9 cellular contexts compared by ENCODE assay signal in genomic region chr9:114082736-114083412, GRCh38. TPM values are rescaled to one million over a fixed set of nuclear protein-coding genes. Genes with fewer than 3 reads are reported as not detected.
DNase-seq lines count a peak whose midpoint lies in the region; ATAC-seq, FAIRE-seq and TF ChIP-seq lines count a peak whose summit lies in the region.
"Not testable (repeated sequence)": the region's sequence is repeated elsewhere in the genome, so short reads cannot be mapped to it uniquely, and the experiment has no call there.
"Had no signal": no experiment of that assay in that cellular context is flagged by ENCODE, and none has a peak within 500 bp of the region (broad histone marks: within the 10 kb centered on the region; RNA-seq: fewer than 3 reads in every experiment).

No MANE protein-coding gene starts in this region.

- not testable (repeated sequence) for H3K4me3 Mint-ChIP-seq in Calu3 (ENCODE audit: low read depth, unreplicated experiment); endothelial cell (ENCODE audit: unreplicated experiment)

- H3K4me1 ChIP-seq in HepG2 (ENCODE audit: insufficient read depth, low read length) = peaks cover 80% of the 10 kb centered on the region
- H3K4me1 ChIP-seq in upper lobe of right lung = not testable (repeated sequence)

- TF ChIP-seq EP300 in HepG2 (IDR thresholded peaks at IDR 0.05; ENCODE audit: low read depth in 2 of 2, low read length in 2 of 2); HepG2 (CRISPR knock-in tag; IDR thresholded peaks at IDR 0.05; ENCODE audit: borderline replicate concordance); neural cell (conservative IDR thresholded peaks at IDR 0.05; ENCODE audit: poor library complexity, severe bottlenecking): not testable (repeated sequence)

- TF ChIP-seq CTCF in 22Rv1 (IDR thresholded peaks at IDR 0.05) = peak; percentile 63
- not testable (repeated sequence) for TF ChIP-seq CTCF in Calu3 (IDR thresholded peaks at IDR 0.05; ENCODE audit: unreplicated experiment); WERI-Rb-1 (IDR thresholded peaks at IDR 0.05; ENCODE audit: low read depth, low read length); HepG2 (CRISPR knock-in tag; IDR thresholded peaks at IDR 0.05); neural cell (IDR thresholded peaks at IDR 0.05; ENCODE audit: poor library complexity, severe bottlenecking); upper lobe of right lung (IDR thresholded peaks at IDR 0.05)
- TF ChIP-seq CTCF in endothelial cell (IDR thresholded peaks at IDR 0.05; ENCODE audit: unreplicated experiment) = peak; percentile 62

- BruUV-seq in Calu3 (replicated peaks; lab: Mats Ljungman, UMichigan); HepG2 (replicated peaks; lab: Mats Ljungman, UMichigan): not testable (repeated sequence)

- H3F3A ChIP-seq in neural cell (ENCODE audit: insufficient read depth, low read length, poor library complexity, severe bottlenecking) = not testable (repeated sequence)

- not testable (repeated sequence) for FAIRE-seq in HepG2 (lab: Jason Lieb, UNC)

- H3K4me1 Mint-ChIP-seq in Calu3 (ENCODE audit: low read depth, unreplicated experiment) = peaks cover 34% of the 10 kb centered on the region
- H3K4me1 Mint-ChIP-seq in endothelial cell (ENCODE audit: unreplicated experiment) = not testable (repeated sequence)

- intact Hi-C loops in Calu3 (cut with micrococcal nuclease; ENCODE audit: unreplicated experiment) = loop anchor here (2.0 kb wide), 2 partner anchors 72 to 208 kb away; partner anchors contain the start of gene COL27A1
- intact Hi-C loops in HepG2 (cut with micrococcal nuclease; ENCODE audit: unreplicated experiment) = loop anchor here (1.0 to 5.0 kb wide), 5 partner anchors 25 to 208 kb away; partner anchors contain the start of gene COL27A1
- intact Hi-C loops in upper lobe of right lung (cut with DNase I) = not testable (repeated sequence)

- DNase-seq in Calu3; endothelial cell (ENCODE audit: low spot score); HepG2 (ENCODE audit: low spot score): not testable (repeated sequence)
- peak; percentile 52 for DNase-seq in NCI-H82 treated with DMSO at 0.1 percent for 48 hours (lab: John Stamatoyannopoulos, UW; ENCODE audit: unreplicated experiment)
- DNase-seq in WERI-Rb-1 = peak; percentile 80
- peak; percentile 38 for DNase-seq in upper lobe of right lung

- peak overlapping the region; percentile 44 for H3K27ac Mint-ChIP-seq in Calu3 (ENCODE audit: unreplicated experiment)
- H3K27ac Mint-ChIP-seq in endothelial cell (ENCODE audit: unreplicated experiment) = not testable (repeated sequence)

- H3K27me3 Mint-ChIP-seq in Calu3 (ENCODE audit: unreplicated experiment); endothelial cell (ENCODE audit: unreplicated experiment): not testable (repeated sequence)

- in situ Hi-C loops in HepG2 (cut with HindIII; ENCODE audit: extremely low pct_ligation_motif_present, low pct_unique_long_range_greater_than_20kb) = not testable (repeated sequence)

- not testable (repeated sequence) for H3K36me3 ChIP-seq in WERI-Rb-1; HepG2 (replicated peaks in 1 of 2; ENCODE audit: control insufficient read depth in 1 of 2, insufficient read depth in 2 of 2, low read length in 2 of 2); neural cell (ENCODE audit: insufficient read depth, low read length); upper lobe of right lung

- TF ChIP-seq RAD21 in HepG2 (CRISPR knock-in tag; IDR thresholded peaks at IDR 0.05); neural cell (conservative IDR thresholded peaks at IDR 0.05): not testable (repeated sequence)

- H3K4me3 ChIP-seq in WERI-Rb-1 (ENCODE audit: low read depth, low read length) = peak overlapping the region; percentile 12; the same call in 1 of the 2 replicates
- H3K4me3 ChIP-seq in HepG2 (replicated peaks in 1 of 3; ENCODE audit: insufficient read depth in 1 of 3, low read depth in 2 of 3, low read length in 3 of 3); neural cell (ENCODE audit: low read length); upper lobe of right lung: not testable (repeated sequence)

- not testable (repeated sequence) for TF ChIP-seq POLR2A in HepG2 (IDR thresholded peaks at IDR 0.05; ENCODE audit: insufficient read depth in 1 of 2, low read depth in 2 of 2, low read length in 2 of 2)

- H2AFZ ChIP-seq in HepG2 (ENCODE audit: low read length); neural cell (ENCODE audit: low read depth, low read length): not testable (repeated sequence)

- 60% methylated on average over 12 of the region's 13 CpGs for WGBS in HepG2 (ENCODE audit: low lambda C conversion rate)

- H3K9ac ChIP-seq in HepG2 (ENCODE audit: insufficient read depth, low read depth, low read length) = peak overlapping the region; percentile 84; the same call in 1 of the 2 replicates
- not testable (repeated sequence) for H3K9ac ChIP-seq in neural cell (ENCODE audit: low read length)

- not testable (repeated sequence) for H3K9me2 ChIP-seq in neural cell (ENCODE audit: insufficient read depth, low read length)

- CTCF ChIA-PET in Calu3 (lab: Charles Lee) = interaction anchor here (0.6 to 2.8 kb wide), 14 partner anchors 11 to 345 kb away, joined by 3 to 24 read pairs (median 5); partner anchors contain the start of genes COL27A1 and KIF12
- CTCF ChIA-PET in HepG2 (lab: Yijun Ruan, JAX; ENCODE audit: low intra/inter-chr PET ratio, low total read pairs) = interaction anchor here (1.8 to 2.2 kb wide), 3 partner anchors 25 to 208 kb away, joined by 6 to 18 read pairs (median 14); no protein-coding TSS in a partner anchor

- not testable (repeated sequence) for H3K9me3 ChIP-seq in WERI-Rb-1 (ENCODE audit: severe bottlenecking); HepG2 (ENCODE audit: low read length); neural cell (ENCODE audit: low read length); upper lobe of right lung

- peaks cover 27% of the 10 kb centered on the region for H3K36me3 Mint-ChIP-seq in Calu3 (ENCODE audit: insufficient read depth, unreplicated experiment)
- not testable (repeated sequence) for H3K36me3 Mint-ChIP-seq in endothelial cell (ENCODE audit: low read depth, unreplicated experiment)

- not testable (repeated sequence) for H4K20me1 ChIP-seq in HepG2 (ENCODE audit: insufficient read depth, low read length); neural cell (ENCODE audit: insufficient read depth)

- ATAC-seq in HepG2, upper lobe of right lung: not testable (repeated sequence)

- H3K9me3 Mint-ChIP-seq in Calu3 (ENCODE audit: low read depth, unreplicated experiment); endothelial cell (ENCODE audit: unreplicated experiment): not testable (repeated sequence)

- POLR2A ChIA-PET in HepG2 (lab: Yijun Ruan, JAX) = interaction anchor here (0.7 to 7.4 kb wide), 32 partner anchors 9 to 246 kb away, joined by 3 to 75 read pairs (median 5); partner anchors contain the start of genes COL27A1 and KIF12

- H3K27ac ChIP-seq in 22Rv1 = peak overlapping the region; percentile 100
- peak overlapping the region; percentile 91 for H3K27ac ChIP-seq in WERI-Rb-1
- peak overlapping the region; percentile 98 for H3K27ac ChIP-seq in HepG2 (ENCODE audit: extremely low read length, insufficient read depth, low read length)
- H3K27ac ChIP-seq in neural cell (ENCODE audit: low read length); upper lobe of right lung: not testable (repeated sequence)

- H3K4me2 ChIP-seq in HepG2 (ENCODE audit: low read depth, low read length) = peak overlapping the region; percentile 83
- not testable (repeated sequence) for H3K4me2 ChIP-seq in neural cell (ENCODE audit: low read length)

- not testable (repeated sequence) for H3K27me3 ChIP-seq in WERI-Rb-1 (ENCODE audit: insufficient read depth, low read depth, severe bottlenecking); HepG2 (ENCODE audit: control insufficient read depth in 1 of 2, insufficient read depth in 2 of 2, low read length in 2 of 2); neural cell (ENCODE audit: insufficient read depth, low read depth, low read length); upper lobe of right lung

- peaks cover 13% of the 10 kb centered on the region for H3K79me2 ChIP-seq in HepG2 (ENCODE audit: insufficient read depth, low read length)
- not testable (repeated sequence) for H3K79me2 ChIP-seq in neural cell (replicated peaks; ENCODE audit: insufficient read depth, low read length)

RNA-seq across cellular contexts. Expression of gene AMBP, which starts 4.8 kb away (rescaled TPM):
- total RNA-seq in Calu3 (2022) (2.7 and 3.9 TPM in 2 replicates), endothelial cell (ENCODE audit: unreplicated experiment) (not detected), HepG2 (2016; rRNA removed; fragmentation: Illumina TruSeq; extraction: Trizol) (612 and 1,510 TPM in 2 replicates), upper lobe of right lung (0.67 TPM)
- 264 and 266 TPM in 2 replicates for total RNA-seq in HepG2 (2016; cell fraction: cytosol; rRNA removed; fragmentation: Illumina TruSeq; extraction: Trizol; ENCODE audit: low read depth)
- 610 and 1,558 TPM in 2 replicates for total RNA-seq in HepG2 (2016; cell fraction: insoluble cytoplasmic fraction; rRNA removed; fragmentation: Illumina TruSeq; extraction: Trizol)
- 284 and 296 TPM in 2 replicates for total RNA-seq in HepG2 (2016; cell fraction: membrane; rRNA removed; fragmentation: Illumina TruSeq; extraction: Trizol)
- 1,103 and 1,244 TPM in 2 replicates for total RNA-seq in HepG2 (2016; cell fraction: nucleus; rRNA removed; fragmentation: Illumina TruSeq; extraction: Trizol)
- polyA plus RNA-seq in HepG2 (2011; rRNA removed) (2,580 and 3,919 TPM in 2 replicates), neural cell (not detected in 2 replicates)
- polyA plus RNA-seq in HepG2 (2011; cell fraction: cytosol; rRNA removed) = 3,676 and 4,547 TPM in 2 replicates
- 1,589 and 2,063 TPM in 2 replicates for polyA plus RNA-seq in HepG2 (2011; cell fraction: nucleus; rRNA removed)
- 2,894 and 3,165 TPM in 2 replicates for polyA plus RNA-seq in HepG2 (2012)
- polyA plus RNA-seq in HepG2 (2016; cell fraction: cytosol; fragmentation: Illumina TruSeq; extraction: Trizol; ENCODE audit: low read depth) = 305 and 334 TPM in 2 replicates
- polyA plus RNA-seq in HepG2 (2016; cell fraction: insoluble cytoplasmic fraction; fragmentation: Illumina TruSeq; extraction: Trizol; ENCODE audit: low read depth) = 674 and 676 TPM in 2 replicates
- polyA plus RNA-seq in HepG2 (2016; cell fraction: membrane; fragmentation: Illumina TruSeq; extraction: Trizol; ENCODE audit: low read depth) = 279 and 293 TPM in 2 replicates
- 2,037 and 2,236 TPM in 2 replicates for polyA plus RNA-seq in HepG2 (2016; cell fraction: nucleus; fragmentation: Illumina TruSeq; extraction: Trizol; ENCODE audit: insufficient read depth, low read depth)
- polyA minus RNA-seq in HepG2 (2011; rRNA and poly(A)+ RNA removed; ENCODE audit: low replicate concordance) = 0.72 and 924 TPM in 2 replicates
- polyA minus RNA-seq in HepG2 (2011; cell fraction: cytosol; rRNA and poly(A)+ RNA removed) = 612 and 1,026 TPM in 2 replicates
- polyA minus RNA-seq in HepG2 (2011; cell fraction: nucleus; rRNA and poly(A)+ RNA removed) = 323 and 565 TPM in 2 replicates
- polyA minus RNA-seq in neural cell = not detected in 2 replicates
- polyA plus RNA-seq: K562 had no signal

RNA-seq across cellular contexts. Expression of gene KIF12, which starts 16.2 kb away (rescaled TPM):
- 52.3 and 54.0 TPM in 2 replicates for total RNA-seq in Calu3 (2022)
- total RNA-seq in endothelial cell (ENCODE audit: unreplicated experiment) = 0.26 TPM
- 0.81 and 1.8 TPM in 2 replicates for total RNA-seq in HepG2 (2016; rRNA removed; fragmentation: Illumina TruSeq; extraction: Trizol)
- total RNA-seq in HepG2 (2016; cell fraction: cytosol; rRNA removed; fragmentation: Illumina TruSeq; extraction: Trizol; ENCODE audit: low read depth) = 0.61 and 1.1 TPM in 2 replicates
- 0.94 and 1.8 TPM in 2 replicates for total RNA-seq in HepG2 (2016; cell fraction: insoluble cytoplasmic fraction; rRNA removed; fragmentation: Illumina TruSeq; extraction: Trizol)
- total RNA-seq in HepG2 (2016; cell fraction: membrane; rRNA removed; fragmentation: Illumina TruSeq; extraction: Trizol) = 0.19 and 0.38 TPM in 2 replicates
- total RNA-seq in HepG2 (2016; cell fraction: nucleus; rRNA removed; fragmentation: Illumina TruSeq; extraction: Trizol) = 2.7 and 3.5 TPM in 2 replicates
- 12.5 and 14.8 TPM in 2 replicates for polyA plus RNA-seq in HepG2 (2011; rRNA removed)
- 1.6 and 3.1 TPM in 2 replicates for polyA plus RNA-seq in HepG2 (2011; cell fraction: cytosol; rRNA removed)
- 155 and 222 TPM in 2 replicates for polyA plus RNA-seq in HepG2 (2011; cell fraction: nucleus; rRNA removed)
- polyA plus RNA-seq in HepG2 (2012) = 6.2 and 7.2 TPM in 2 replicates
- 0.14 and 0.26 TPM in 2 replicates for polyA plus RNA-seq in HepG2 (2016; cell fraction: cytosol; fragmentation: Illumina TruSeq; extraction: Trizol; ENCODE audit: low read depth)
- polyA plus RNA-seq in HepG2 (2016; cell fraction: insoluble cytoplasmic fraction; fragmentation: Illumina TruSeq; extraction: Trizol; ENCODE audit: low read depth) = 0.92 and 0.93 TPM in 2 replicates
- polyA plus RNA-seq in HepG2 (2016; cell fraction: membrane; fragmentation: Illumina TruSeq; extraction: Trizol; ENCODE audit: low read depth) = 0.17 TPM in 1 of 2 replicates, not detected in the other
- polyA plus RNA-seq in HepG2 (2016; cell fraction: nucleus; fragmentation: Illumina TruSeq; extraction: Trizol; ENCODE audit: insufficient read depth, low read depth) = 8.0 and 11.0 TPM in 2 replicates
- polyA minus RNA-seq in HepG2 (2011; rRNA and poly(A)+ RNA removed; ENCODE audit: low replicate concordance) = 6.7 TPM in 1 of 2 replicates, not detected in the other
- 1.1 and 1.3 TPM in 2 replicates for polyA minus RNA-seq in HepG2 (2011; cell fraction: cytosol; rRNA and poly(A)+ RNA removed)
- polyA minus RNA-seq in HepG2 (2011; cell fraction: nucleus; rRNA and poly(A)+ RNA removed) = 11.6 and 13.7 TPM in 2 replicates
- 0.14 TPM in 1 of 2 replicates, not detected in the other for polyA plus RNA-seq in neural cell
- polyA minus RNA-seq in neural cell = not detected in 2 replicates
- 6.2 TPM for total RNA-seq in upper lobe of right lung
- total RNA-seq: K562 had no signal
- polyA plus RNA-seq: K562 had no signal

Comparison
In these comparisons a context has a peak if more than half of its experiments do, and no peak if none do; other contexts are left out.
1. RNA of gene AMBP, which starts 4.8 kb away (total RNA-seq): 264 to 1,558 TPM in HepG2; 2.7 to 3.9 TPM in Calu3, 0.67 TPM in upper lobe of right lung (single experiment) and not detected in endothelial cell (single experiment); every median in the first group is over 10 times any median in the second.